In the genomic region with DNA sequence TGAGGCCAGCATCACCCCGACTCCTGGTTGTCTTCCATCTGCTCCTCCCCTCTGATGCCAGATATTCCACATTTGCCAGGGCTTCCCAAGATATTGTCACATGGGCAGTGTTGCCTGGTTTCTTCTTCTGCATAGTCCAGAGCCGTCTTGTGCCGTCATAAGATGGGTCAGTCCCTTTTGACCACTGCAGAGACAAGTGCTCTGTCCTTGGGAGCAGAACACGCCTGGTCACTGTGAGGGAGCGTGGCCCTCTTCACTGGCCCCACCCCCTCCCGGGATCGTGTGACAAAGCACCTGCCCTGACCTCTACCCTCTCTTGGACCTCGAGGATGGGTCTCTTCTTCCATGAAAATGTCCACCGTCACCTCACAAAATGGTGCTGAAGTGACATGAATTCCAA, we compare ENCODE assay signal across 24 cellular contexts. TPM values are rescaled to one million over a fixed set of nuclear protein-coding genes. Genes with fewer than 3 reads are reported as not detected.
"Had no signal": no experiment of that assay in that cellular context is flagged by ENCODE, and none has a peak within 500 bp of the region (broad histone marks: within the 10 kb centered on the region; RNA-seq: fewer than 3 reads in every experiment).

No MANE protein-coding gene starts in this region.

- H3K4me3 ChIP-seq: MG63, SJCRH30 had no signal

- H3K9me3 ChIP-seq: MG63, SJCRH30 had no signal

- DNase-seq: IMR-90, Karpas-422, KG1, MG63, NCI-H1092, NCI-H1105 treated with DMSO at 0.1 percent for 48 hours, NCI-H1417 treated with DMSO at 0.1 percent for 48 hours, NCI-H146, NCI-H1694 treated with DMSO at 0.1 percent for 48 hours, NCI-H1930, NCI-H2081, NCI-H2107, NCI-H446, NCI-H510A, NCI-H524 treated with DMSO at 0.1 percent for 48 hours, NCI-H69, NCI-H774, SHP77 treated with DMSO at 0.1 percent for 48 hours, SJCRH30 had no signal

- H3K36me3 ChIP-seq: MG63, SJCRH30 had no signal

- ATAC-seq: HepG2, Panc1, SK-N-SH treated with all-trans-retinoic acid at 6 μM for 48 hours had no signal

- H3K27ac ChIP-seq: RWPE1, SJCRH30 had no signal

- FAIRE-seq: HepG2 had no signal

- H3K27me3 ChIP-seq: SJCRH30 had no signal

- H3K4me1 ChIP-seq: SJCRH30 had no signal

RNA-seq across cellular contexts. Expression of a gene that starts 41.6 kb away (rescaled TPM):
- total RNA-seq: HepG2, HT1080, IMR-90 had no signal
- polyA plus RNA-seq: HepG2, IMR-90 had no signal
